8 cellular contexts compared by ENCODE assay signal in genomic region chr9:124342946-124343485, GRCh38.
DNase-seq lines count a peak whose midpoint lies in the region; ATAC-seq and TF ChIP-seq lines count a peak whose summit lies in the region.

No MANE protein-coding gene starts in this region.

- ATAC-seq in GM23338 (peak; percentile 49), Panc1 (peak; percentile 69)
- ATAC-seq in CD8-positive, alpha-beta T cell, result no peak

- in situ Hi-C loops in Panc1 (cut with HindIII; ENCODE audit: low pct_unique_long_range_greater_than_20kb, low sequenced_read_pairs), result no loop called here

- H3K27ac ChIP-seq in GM23338 (ENCODE audit: low read depth), result no peak overlapping the region
- peak overlapping the region; percentile 57 for H3K27ac ChIP-seq in Panc1 (ENCODE audit: low read length)
- no peak overlapping the region for H3K27ac ChIP-seq in CD8-positive, alpha-beta T cell (ENCODE audit: low read depth, low read length)

- no peak overlapping the region for H2AFZ ChIP-seq in GM23338

- BruUV-seq in Panc1 (replicated peaks; lab: Mats Ljungman, UMichigan), result no TSS peak

- H4K20me1 ChIP-seq in GM23338 (replicated peaks; ENCODE audit: insufficient read depth), result no peaks in the 10 kb centered on the region

- H3K9me2 ChIP-seq in GM23338 (ENCODE audit: insufficient read depth), result no peaks in the 10 kb centered on the region

- no peak overlapping the region for H3K4me3 Mint-ChIP-seq in GM23338
- peak overlapping the region; percentile 52 for H3K4me3 Mint-ChIP-seq in osteocyte (ENCODE audit: unreplicated experiment)
- no peak overlapping the region for H3K4me3 Mint-ChIP-seq in activated T-cell treated with anti-CD3 and anti-CD28 coated beads, Interleukin-2, amount 50 U/mL, for 24 hours
- H3K4me3 Mint-ChIP-seq in CD8-positive, alpha-beta T cell, result no peak overlapping the region
- H3K4me3 Mint-ChIP-seq in activated naive CD4-positive, alpha-beta T cell treated with anti-CD3 and anti-CD28 coated beads for 36 hours, result no peak overlapping the region

- CTCF ChIA-PET in Panc1 (lab: Charles Lee), result no interaction called here
- CTCF ChIA-PET in CD8-positive, alpha-beta T cell (lab: Charles Lee), result no interaction called here
- CTCF ChIA-PET in activated naive CD4-positive, alpha-beta T cell treated with anti-CD3 and anti-CD28 coated beads for 36 hours (lab: Charles Lee), result no interaction called here

- intact Hi-C loops in Panc1 (cut with micrococcal nuclease; ENCODE audit: unreplicated experiment), result no loop called here
- intact Hi-C loops in CD8-positive, alpha-beta T cell (cut with DNase I, micrococcal nuclease), result no loop called here
- intact Hi-C loops in activated naive CD4-positive, alpha-beta T cell treated with anti-CD3 and anti-CD28 coated beads for 36 hours (cut with micrococcal nuclease), result no loop called here

- no peaks in the 10 kb centered on the region for H3K4me1 ChIP-seq in GM23338 (ENCODE audit: insufficient read depth)
- H3K4me1 ChIP-seq in Panc1 (ENCODE audit: control insufficient read depth, insufficient read depth, low read length), result peaks cover 23% of the 10 kb centered on the region
- no peaks in the 10 kb centered on the region for H3K4me1 ChIP-seq in CD8-positive, alpha-beta T cell (ENCODE audit: insufficient read depth, low read length)

- H3K9me3 Mint-ChIP-seq in GM23338 (peaks cover 3% of the 10 kb centered on the region; the same call in 1 of the 3 replicates), osteocyte (ENCODE audit: unreplicated experiment) (no peaks in the 10 kb centered on the region)
- no peaks in the 10 kb centered on the region for H3K9me3 Mint-ChIP-seq in activated T-cell treated with anti-CD3 and anti-CD28 coated beads, Interleukin-2, amount 50 U/mL, for 24 hours
- no peaks in the 10 kb centered on the region for H3K9me3 Mint-ChIP-seq in CD8-positive, alpha-beta T cell
- H3K9me3 Mint-ChIP-seq in activated naive CD4-positive, alpha-beta T cell treated with anti-CD3 and anti-CD28 coated beads for 36 hours, result peaks cover 5% of the 10 kb centered on the region

- DNase-seq in GM23338 (ENCODE audit: low spot score) (peak; percentile 39), Panc1 (ENCODE audit: low read depth, low spot score) (no peak), fibroblast of the conjunctiva (ENCODE audit: low read depth) (peak; percentile 78), osteocyte (ENCODE audit: extremely low spot score, unreplicated experiment) (peak; percentile 95), GDM1 (lab: John Stamatoyannopoulos, UW) (no peak)
- no peak for DNase-seq in activated T-cell treated with anti-CD3 and anti-CD28 coated beads, Interleukin-2, amount 50 U/mL, for 24 hours
- no peak for DNase-seq in CD8-positive, alpha-beta T cell
- no peak for DNase-seq in activated naive CD4-positive, alpha-beta T cell treated with anti-CD3 and anti-CD28 coated beads for 36 hours

- H3K4me2 ChIP-seq in GM23338, result no peak overlapping the region

- H3K27ac Mint-ChIP-seq in GM23338 (peak overlapping the region; percentile 92), osteocyte (ENCODE audit: unreplicated experiment) (peak overlapping the region; percentile 95)
- no peak overlapping the region for H3K27ac Mint-ChIP-seq in activated T-cell treated with anti-CD3 and anti-CD28 coated beads, Interleukin-2, amount 50 U/mL, for 24 hours
- no peak overlapping the region for H3K27ac Mint-ChIP-seq in CD8-positive, alpha-beta T cell
- H3K27ac Mint-ChIP-seq in activated naive CD4-positive, alpha-beta T cell treated with anti-CD3 and anti-CD28 coated beads for 36 hours, result no peak overlapping the region

- H3K36me3 Mint-ChIP-seq in GM23338 (ENCODE audit: low read depth), result peaks cover 7% of the 10 kb centered on the region; the same call in 2 of the 3 replicates
- peaks cover 25% of the 10 kb centered on the region for H3K36me3 Mint-ChIP-seq in osteocyte (ENCODE audit: unreplicated experiment)
- peaks cover 32% of the 10 kb centered on the region for H3K36me3 Mint-ChIP-seq in activated T-cell treated with anti-CD3 and anti-CD28 coated beads, Interleukin-2, amount 50 U/mL, for 24 hours (ENCODE audit: low read depth)
- H3K36me3 Mint-ChIP-seq in CD8-positive, alpha-beta T cell, result peaks cover 7% of the 10 kb centered on the region
- no peaks in the 10 kb centered on the region for H3K36me3 Mint-ChIP-seq in activated naive CD4-positive, alpha-beta T cell treated with anti-CD3 and anti-CD28 coated beads for 36 hours (ENCODE audit: low read depth)

- POLR2A ChIA-PET in Panc1 (lab: Charles Lee), result no interaction called here
- POLR2A ChIA-PET in CD8-positive, alpha-beta T cell (lab: Charles Lee), result no interaction called here

- H3F3A ChIP-seq in GM23338 (replicated peaks; ENCODE audit: low read depth), result no peaks in the 10 kb centered on the region

- no peak overlapping the region for H3K4me3 ChIP-seq in GM23338
- H3K4me3 ChIP-seq in Panc1 (ENCODE audit: low read depth in 2 of 2, low read length in 2 of 2), result no peak overlapping the region
- no peak overlapping the region for H3K4me3 ChIP-seq in CD8-positive, alpha-beta T cell (ENCODE audit: low read depth, low read length)

- H3K4me1 Mint-ChIP-seq in GM23338 (peaks cover 25% of the 10 kb centered on the region), osteocyte (ENCODE audit: unreplicated experiment) (peaks cover 39% of the 10 kb centered on the region)
- no peaks in the 10 kb centered on the region for H3K4me1 Mint-ChIP-seq in activated T-cell treated with anti-CD3 and anti-CD28 coated beads, Interleukin-2, amount 50 U/mL, for 24 hours (ENCODE audit: low read depth)
- H3K4me1 Mint-ChIP-seq in CD8-positive, alpha-beta T cell (ENCODE audit: low read depth), result no peaks in the 10 kb centered on the region
- H3K4me1 Mint-ChIP-seq in activated naive CD4-positive, alpha-beta T cell treated with anti-CD3 and anti-CD28 coated beads for 36 hours (ENCODE audit: low read depth), result no peaks in the 10 kb centered on the region

- H3K79me2 ChIP-seq in GM23338 (replicated peaks; ENCODE audit: insufficient read depth), result no peaks in the 10 kb centered on the region

- no peaks in the 10 kb centered on the region for H3K27me3 ChIP-seq in GM23338 (ENCODE audit: insufficient read depth)
- H3K27me3 ChIP-seq in Panc1 (ENCODE audit: control insufficient read depth, insufficient read depth, low read length), result no peaks in the 10 kb centered on the region
- no peaks in the 10 kb centered on the region for H3K27me3 ChIP-seq in CD8-positive, alpha-beta T cell (ENCODE audit: insufficient read depth, low read length)

- no peaks in the 10 kb centered on the region for H3K9me3 ChIP-seq in Panc1 (ENCODE audit: control insufficient read depth, insufficient read depth, low read depth, low read length)
- no peaks in the 10 kb centered on the region for H3K9me3 ChIP-seq in CD8-positive, alpha-beta T cell (ENCODE audit: low read length)

- H3K27me3 Mint-ChIP-seq in GM23338 (ENCODE audit: insufficient read depth, low read depth, poor library complexity) (peaks cover 19% of the 10 kb centered on the region), osteocyte (ENCODE audit: unreplicated experiment) (no peaks in the 10 kb centered on the region)
- no peaks in the 10 kb centered on the region for H3K27me3 Mint-ChIP-seq in activated T-cell treated with anti-CD3 and anti-CD28 coated beads, Interleukin-2, amount 50 U/mL, for 24 hours
- no peaks in the 10 kb centered on the region for H3K27me3 Mint-ChIP-seq in CD8-positive, alpha-beta T cell (ENCODE audit: low read depth)
- H3K27me3 Mint-ChIP-seq in activated naive CD4-positive, alpha-beta T cell treated with anti-CD3 and anti-CD28 coated beads for 36 hours (ENCODE audit: low read depth), result no peaks in the 10 kb centered on the region

- H3K36me3 ChIP-seq in GM23338 (ENCODE audit: insufficient read depth), result no peaks in the 10 kb centered on the region
- no peaks in the 10 kb centered on the region for H3K36me3 ChIP-seq in Panc1 (ENCODE audit: control insufficient read depth, insufficient read depth, low read length)
- peaks cover 2% of the 10 kb centered on the region for H3K36me3 ChIP-seq in CD8-positive, alpha-beta T cell (ENCODE audit: insufficient read depth, low read length)

- TF ChIP-seq CTCF in GM23338 (conservative IDR thresholded peaks at IDR 0.05; ENCODE audit: low read depth in 2 of 2) (no peak), Panc1 (IDR thresholded peaks at IDR 0.05) (no peak), osteocyte (IDR thresholded peaks at IDR 0.05) (no peak)
- TF ChIP-seq CTCF in CD8-positive, alpha-beta T cell (IDR thresholded peaks at IDR 0.05), result no peak

TF ChIP-seq in GM23338, 12 proteins besides CTCF, POLR2A, EP300 and RAD21:
- TF ChIP-seq EZH2 (IDR thresholded peaks at IDR 0.05; ENCODE audit: low read depth, unreplicated experiment), result no peak
- TF ChIP-seq ETS1 (IDR thresholded peaks at IDR 0.05), result no peak
- no peak for TF ChIP-seq ZNF114 (CRISPR knock-in tag; IDR thresholded peaks at IDR 0.05)
- no peak for TF ChIP-seq JUNB (IDR thresholded peaks at IDR 0.05; ENCODE audit: unreplicated experiment)
- no peak for TF ChIP-seq ZNF331 (CRISPR knock-in tag; IDR thresholded peaks at IDR 0.05; ENCODE audit: low read depth)
- no peak for TF ChIP-seq CREB1 (CRISPR knock-in tag; IDR thresholded peaks at IDR 0.05; ENCODE audit: low read depth)
- TF ChIP-seq EZH2phosphoT487 (IDR thresholded peaks at IDR 0.05; ENCODE audit: unreplicated experiment), result no peak

Comparison
In these comparisons a context has a peak if more than half of its experiments do, and no peak if none do; other contexts are left out.
1. DNase-seq: peak in GM23338 (single experiment), fibroblast of the conjunctiva (single experiment) and osteocyte (single experiment); none in Panc1 (single experiment), activated T-cell treated with anti-CD3 and anti-CD28 coated beads, Interleukin-2, amount 50 U/mL, for 24 hours (single experiment), CD8-positive, alpha-beta T cell (0 of 7), GDM1 (single experiment) and activated naive CD4-positive, alpha-beta T cell treated with anti-CD3 and anti-CD28 coated beads for 36 hours (single experiment).
2. H3K27ac Mint-ChIP-seq: peak in GM23338 (single experiment) and osteocyte (single experiment); none in activated T-cell treated with anti-CD3 and anti-CD28 coated beads, Interleukin-2, amount 50 U/mL, for 24 hours (single experiment), CD8-positive, alpha-beta T cell (single experiment) and activated naive CD4-positive, alpha-beta T cell treated with anti-CD3 and anti-CD28 coated beads for 36 hours (single experiment).